In genomic region chr9:131843989-131844744, GRCh38 we compare ENCODE assay signal across 27 cellular contexts.
"Had no signal": no experiment of that assay in that cellular context is flagged by ENCODE, and none has a peak within 500 bp of the region (broad histone marks: within the 10 kb centered on the region; RNA-seq: fewer than 3 reads in every experiment).

No MANE protein-coding gene starts in this region.

- H2AFZ ChIP-seq: hepatocyte had no signal

- H3K36me3 Mint-ChIP-seq: memory B cell; natural killer cell treated with Interleukin-12 subunit alpha and Interleukin-12 subunit beta and Interleukin-15 and Interleukin-18, amount 100 ng/mL, for 72 hours; stimulated activated memory B cell treated with anti-CD40 and anti-IgM and Interleukin-4, amounts not matched to agents 10 μg/mL and 1 μg/mL and 100 μg/mL, for 72 hours had no signal

- H3K79me2 ChIP-seq: hepatocyte had no signal

- H3K4me2 ChIP-seq: hepatocyte had no signal

- H3K4me3 Mint-ChIP-seq: endodermal cell; memory B cell; natural killer cell treated with Interleukin-12 subunit alpha and Interleukin-12 subunit beta and Interleukin-15 and Interleukin-18, amount 100 ng/mL, for 72 hours; neural crest cell; stimulated activated memory B cell treated with anti-CD40 and anti-IgM and Interleukin-4, amounts not matched to agents 10 μg/mL and 1 μg/mL and 100 μg/mL, for 72 hours had no signal

- DNase-seq: caudate nucleus; cerebellar nuclear complex; dorsolateral prefrontal cortex; effector CD4-positive, alpha-beta T cell; endodermal cell; foreskin fibroblast; gastrocnemius medialis; kidney glomerular epithelial cell; left colon; retina; sigmoid colon; stimulated activated CD4-positive, alpha-beta T cell treated with anti-CD3 and anti-CD28 coated beads, Interleukin-4, amount 100 ng/mL, for 4 hours; stimulated activated naive CD8-positive, alpha-beta T cell treated with anti-CD3 and anti-CD28 coated beads, Interleukin-15, Interleukin-2, amounts not matched to agents 100 U/mL and 50 U/mL, for 24 hours; upper lobe of left lung had no signal

- H3K4me1 ChIP-seq: gastrocnemius medialis, heart left ventricle, sigmoid colon, tibial nerve, upper lobe of left lung had no signal

- H3K36me3 ChIP-seq: gastrocnemius medialis, heart left ventricle, sigmoid colon, thoracic aorta, tibial nerve, upper lobe of left lung had no signal

- H3K4me1 Mint-ChIP-seq: endodermal cell; memory B cell; stimulated activated memory B cell treated with anti-CD40 and anti-IgM and Interleukin-4, amounts not matched to agents 10 μg/mL and 1 μg/mL and 100 μg/mL, for 72 hours had no signal

- H3K27me3 ChIP-seq: dorsolateral prefrontal cortex, hepatocyte, upper lobe of left lung had no signal

- ATAC-seq: esophagus mucosa; gastrocnemius medialis; heart left ventricle; left colon; natural killer cell treated with Interleukin-12 subunit alpha and Interleukin-12 subunit beta and Interleukin-15 and Interleukin-18, amount 100 ng/mL, for 72 hours; stimulated activated memory B cell treated with anti-CD40 and anti-IgM and Interleukin-4, amounts not matched to agents 10 μg/mL and 1 μg/mL and 100 μg/mL, for 72 hours; stimulated activated naive CD8-positive, alpha-beta T cell treated with anti-CD3 and anti-CD28 coated beads, Interleukin-15, Interleukin-2, amounts not matched to agents 100 U/mL and 50 U/mL, for 24 hours had no signal

- H3K27ac Mint-ChIP-seq: endodermal cell; memory B cell; natural killer cell treated with Interleukin-12 subunit alpha and Interleukin-12 subunit beta and Interleukin-15 and Interleukin-18, amount 100 ng/mL, for 72 hours; stimulated activated memory B cell treated with anti-CD40 and anti-IgM and Interleukin-4, amounts not matched to agents 10 μg/mL and 1 μg/mL and 100 μg/mL, for 72 hours had no signal

- H3K9me3 ChIP-seq: gastrocnemius medialis, heart left ventricle, sigmoid colon, thoracic aorta, tibial nerve, upper lobe of left lung had no signal

- H3K9me3 Mint-ChIP-seq: endodermal cell; memory B cell; natural killer cell treated with Interleukin-12 subunit alpha and Interleukin-12 subunit beta and Interleukin-15 and Interleukin-18, amount 100 ng/mL, for 72 hours; neural crest cell had no signal

- H3K4me3 ChIP-seq: dorsolateral prefrontal cortex, gastrocnemius medialis, heart left ventricle, hepatocyte, lung, sigmoid colon, thoracic aorta, tibial nerve, upper lobe of left lung had no signal

- H3K27ac ChIP-seq: dorsolateral prefrontal cortex, epithelial cell of prostate, gastrocnemius medialis, heart left ventricle, hepatocyte, sigmoid colon, thoracic aorta, tibial nerve, upper lobe of left lung had no signal

- FAIRE-seq: colon, urothelium cell line had no signal
